ENCODE assay signal across 8 cellular contexts in genomic region chr11:86805873-86806310, GRCh38. TPM values are rescaled to one million over a fixed set of nuclear protein-coding genes. Genes with fewer than 3 reads are reported as not detected.
A peak's percentile ranks its signal among the peaks of the same experiment; 100 is the strongest.
DNase-seq lines count a peak whose midpoint lies in the region; ATAC-seq and TF ChIP-seq lines count a peak whose summit lies in the region.

No MANE protein-coding gene starts in this region.

- no peaks in the 10 kb centered on the region for H3K9me3 ChIP-seq in CD8-positive, alpha-beta T cell (ENCODE audit: low read length)
- H3K9me3 ChIP-seq in fibroblast of lung (ENCODE audit: control insufficient read depth, insufficient read depth, low read depth, low read length) (no peaks in the 10 kb centered on the region), upper lobe of left lung (no peaks in the 10 kb centered on the region)

- peaks cover 5% of the 10 kb centered on the region for H3K4me1 Mint-ChIP-seq in CD8-positive, alpha-beta T cell (ENCODE audit: low read depth)

- H2AFZ ChIP-seq in fibroblast of lung (ENCODE audit: low read length) = no peak overlapping the region

- no peak overlapping the region for H3K9ac ChIP-seq in fibroblast of lung (ENCODE audit: insufficient read depth, low read length)

- H3K27me3 ChIP-seq in CD8-positive, alpha-beta T cell (ENCODE audit: insufficient read depth, low read length) = peaks cover 3% of the 10 kb centered on the region
- no peaks in the 10 kb centered on the region for H3K27me3 ChIP-seq in fibroblast of lung (ENCODE audit: control insufficient read depth, insufficient read depth, low read length)
- H3K27me3 ChIP-seq in upper lobe of left lung = no peaks in the 10 kb centered on the region

- no peaks in the 10 kb centered on the region for H3K36me3 Mint-ChIP-seq in CD8-positive, alpha-beta T cell

- no peaks in the 10 kb centered on the region for H3K9me3 Mint-ChIP-seq in CD8-positive, alpha-beta T cell

- intact Hi-C loops in CD8-positive, alpha-beta T cell (cut with DNase I, micrococcal nuclease) = no loop called here

- CTCF ChIA-PET in CD8-positive, alpha-beta T cell (lab: Charles Lee) = interaction anchor here (1.3 kb wide), 1 partner anchor 10 kb away, joined by 3 read pairs; no protein-coding TSS in a partner anchor

- peak in 1 of 7 experiments; percentile 18 for DNase-seq in CD8-positive, alpha-beta T cell
- DNase-seq in fibroblast of lung (ENCODE audit: low read depth in 2 of 2) (peak in 1 of 2 donors; percentile 46), upper lobe of left lung (no peak), activated gamma-delta T cell (lab: John Stamatoyannopoulos, UW) (no peak), cerebellar nuclear complex (lab: John Stamatoyannopoulos, UW) (no peak), cerebellar cortex (ENCODE audit: low spot score) (no peak)

- POLR2A ChIA-PET in CD8-positive, alpha-beta T cell (lab: Charles Lee) = no interaction called here

- no peaks in the 10 kb centered on the region for H3K36me3 ChIP-seq in CD8-positive, alpha-beta T cell (ENCODE audit: insufficient read depth, low read length)
- peaks cover 9% of the 10 kb centered on the region for H3K36me3 ChIP-seq in fibroblast of lung (ENCODE audit: control insufficient read depth, insufficient read depth, low read length)
- peaks cover 0 to 7% (median 0%) of the 10 kb centered on the region in 4 donors for H3K36me3 ChIP-seq in upper lobe of left lung

- H4K20me1 ChIP-seq in fibroblast of lung (ENCODE audit: control insufficient read depth, extremely low read depth, insufficient read depth, low read length) = no peaks in the 10 kb centered on the region

- TF ChIP-seq POLR2A in upper lobe of left lung (IDR thresholded peaks at IDR 0.05) = no peak

- H3K27ac Mint-ChIP-seq in CD8-positive, alpha-beta T cell = no peak overlapping the region

- H3K4me3 ChIP-seq in CD8-positive, alpha-beta T cell (ENCODE audit: low read depth, low read length) = no peak overlapping the region
- no peak overlapping the region for H3K4me3 ChIP-seq in fibroblast of lung (replicated peaks in 1 of 4; ENCODE audit: control extremely low read depth in 1 of 4, insufficient read depth in 1 of 4, low read depth in 3 of 4, low read length in 4 of 4)
- H3K4me3 ChIP-seq in upper lobe of left lung = no peak overlapping the region

- TF ChIP-seq CTCF in CD8-positive, alpha-beta T cell (IDR thresholded peaks at IDR 0.05) = no peak
- TF ChIP-seq CTCF in fibroblast of lung (conservative IDR thresholded peaks at IDR 0.05 in 1 of 2, IDR thresholded peaks at IDR 0.05 in 1 of 2; ENCODE audit: low read depth in 1 of 2, low read length in 2 of 2) (no peak), upper lobe of left lung (IDR thresholded peaks at IDR 0.05) (no peak)

- H3K79me2 ChIP-seq in fibroblast of lung (ENCODE audit: control insufficient read depth, insufficient read depth, low read length) = peaks cover 53% of the 10 kb centered on the region

- H3K4me3 Mint-ChIP-seq in CD8-positive, alpha-beta T cell = no peak overlapping the region

- H3K4me1 ChIP-seq in CD8-positive, alpha-beta T cell (ENCODE audit: insufficient read depth, low read length) = peaks cover 8% of the 10 kb centered on the region
- H3K4me1 ChIP-seq in fibroblast of lung (ENCODE audit: control insufficient read depth, extremely low read depth, insufficient read depth, low read length) = peaks cover 10% of the 10 kb centered on the region
- peaks cover 13 to 44% (median 16%) of the 10 kb centered on the region in 4 donors for H3K4me1 ChIP-seq in upper lobe of left lung

- no peak for TF ChIP-seq EP300 in upper lobe of left lung (IDR thresholded peaks at IDR 0.05)

- peak overlapping the region; percentile 47 for H3K27ac ChIP-seq in CD8-positive, alpha-beta T cell (ENCODE audit: low read depth, low read length)
- H3K27ac ChIP-seq in fibroblast of lung (ENCODE audit: insufficient read depth, low read length) = no peak overlapping the region
- peak overlapping the region in 3 of 4 donors; percentile 6 to 60 (median 32) for H3K27ac ChIP-seq in upper lobe of left lung

- peaks cover 30% of the 10 kb centered on the region for H3K27me3 Mint-ChIP-seq in CD8-positive, alpha-beta T cell (ENCODE audit: low read depth)

- H3K4me2 ChIP-seq in fibroblast of lung (ENCODE audit: extremely low read depth, insufficient read depth, low read length) = peak overlapping the region; percentile 8

- ATAC-seq in CD8-positive, alpha-beta T cell = peak; percentile 57
- ATAC-seq in GM21360 (IDR thresholded peaks at IDR 0.05; ENCODE audit: unreplicated experiment) (peak; percentile 66), HG03558 (IDR thresholded peaks at IDR 0.05; ENCODE audit: extremely low read depth, unreplicated experiment) (peak; percentile 86), upper lobe of left lung (ENCODE audit: low FRiP score in 2 of 2) (peak in 1 of 2 donors; percentile 73)

- 22 to 39% methylated on average over 2 of the region's 2 CpGs for WGBS in upper lobe of left lung, 2 donors

RNA-seq across cellular contexts. Expression of gene PRSS23, which starts 5.5 kb away (rescaled TPM):
- under 1 TPM; 0.22 to 0.39 TPM for total RNA-seq in CD8-positive, alpha-beta T cell
- total RNA-seq in fibroblast of lung = 141 and 194 TPM in 2 replicates
- polyA plus RNA-seq in fibroblast of lung = 147 and 151 TPM in 2 replicates
- polyA plus RNA-seq in fibroblast of lung (2012) = 90.6 and 123 TPM in 2 replicates
- polyA minus RNA-seq in fibroblast of lung (ENCODE audit: low replicate concordance) = 77.1 and 107 TPM in 2 replicates
- total RNA-seq in upper lobe of left lung = 10 to 100 TPM; 18.9 to 87.0 (median 35.7) TPM

Comparison
In these comparisons a context has a peak if more than half of its experiments do, and no peak if none do; other contexts are left out.
1. RNA of gene PRSS23, which starts 5.5 kb away (total RNA-seq): 141 to 194 TPM in fibroblast of lung and 18.9 to 87.0 TPM in upper lobe of left lung; 0.22 to 0.39 TPM in CD8-positive, alpha-beta T cell; every median in the first group is over 10 times any median in the second.